Comparison of ENCODE assay signal across 8 cellular contexts in genomic region chr2:95345415-95346235, GRCh38. TPM values are rescaled to one million over a fixed set of nuclear protein-coding genes. Genes with fewer than 3 reads are reported as not detected.
A peak's percentile ranks its signal among the peaks of the same experiment; 100 is the strongest.
DNase-seq lines count a peak whose midpoint lies in the region; ATAC-seq lines count a peak whose summit lies in the region.

No MANE protein-coding gene starts in this region.

- no peaks in the 10 kb centered on the region for H3K36me3 Mint-ChIP-seq in IgD-negative memory B cell

- peak overlapping the region; percentile 61 to 92 (median 83) for H3K4me3 Mint-ChIP-seq in IgD-negative memory B cell

- ATAC-seq in GM21390 (IDR thresholded peaks at IDR 0.05; ENCODE audit: unreplicated experiment) = peak; percentile 84

- H3K27ac Mint-ChIP-seq in IgD-negative memory B cell = no peak overlapping the region

- H3K4me1 Mint-ChIP-seq in IgD-negative memory B cell = peaks cover 0 to 5% (median 0%) of the 10 kb centered on the region in 3 donors

- H3K9me3 Mint-ChIP-seq in IgD-negative memory B cell = no peaks in the 10 kb centered on the region

- peaks cover 27% of the 10 kb centered on the region for H3K27me3 Mint-ChIP-seq in IgD-negative memory B cell

- peak; percentile 82 for DNase-seq in COLO829 (ENCODE audit: low spot score)
- DNase-seq in RPMI7951 (ENCODE audit: low read depth) = peak; percentile 88
- peak; percentile 33 for DNase-seq in activated gamma-delta T cell treated with anti-CD3 and anti-CD28 coated beads, Interleukin-2, amount 50 U/mL, for 16 hours (ENCODE audit: low read depth)
- DNase-seq in glomerular visceral epithelial cell (ENCODE audit: extremely low spot score) = peak; percentile 93
- peak; percentile 19 for DNase-seq in non-pigmented ciliary epithelial cell (ENCODE audit: low read depth)
- peak; percentile 80 for DNase-seq in superior temporal gyrus (ENCODE audit: extremely low spot score)

RNA-seq across cellular contexts. Expression of gene KCNIP3, which starts 48.5 kb away (rescaled TPM):
- not detected for polyA plus RNA-seq in IgD-negative memory B cell
- total RNA-seq in RPMI7951 (2014; rRNA removed; shearing (Covaris generic)) = 4.1 and 10.8 TPM in 2 replicates

RNA-seq across cellular contexts. Expression of gene FAHD2A, which starts 56.9 kb away (rescaled TPM):
- polyA plus RNA-seq in IgD-negative memory B cell = 11.9 TPM
- total RNA-seq in RPMI7951 (2014; rRNA removed; shearing (Covaris generic)) = 26.3 and 37.3 TPM in 2 replicates

Comparison
In these comparisons a context has a peak if more than half of its experiments do, and no peak if none do; other contexts are left out.
1. Peak in every context shown above with its lines: DNase-seq and ATAC-seq.
2. DNase-seq: peak in every context shown above with its lines; median percentile 93 in glomerular visceral epithelial cell; 88 in RPMI7951; 82 in COLO829; 80 in superior temporal gyrus; 33 in activated gamma-delta T cell treated with anti-CD3 and anti-CD28 coated beads, Interleukin-2, amount 50 U/mL, for 16 hours; 19 in non-pigmented ciliary epithelial cell.